Comparison of ENCODE assay signal across 8 cellular contexts in the genomic region with DNA sequence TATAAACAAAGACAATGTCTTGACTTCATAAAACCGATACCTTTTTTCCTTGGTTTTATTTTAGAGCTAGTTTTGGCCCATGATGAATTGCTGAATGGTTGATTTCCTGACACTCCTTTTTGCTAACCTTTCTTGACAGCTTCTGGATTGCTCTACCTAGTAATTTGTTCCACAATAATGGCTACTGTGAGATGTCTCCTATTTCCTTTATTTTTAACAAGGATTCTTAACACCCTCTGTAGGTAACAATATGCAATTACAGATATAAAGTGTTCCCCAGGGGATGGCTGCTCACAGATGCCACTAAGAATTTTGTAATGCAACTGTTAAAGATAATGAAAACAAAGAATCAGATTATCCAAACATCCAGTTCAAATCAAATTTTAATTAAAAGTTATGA.
DNase-seq lines count a peak whose midpoint lies in the region; TF ChIP-seq lines count a peak whose summit lies in the region.

No MANE protein-coding gene starts in this region.

- H3K4me1 ChIP-seq in hepatocyte (ENCODE audit: insufficient read depth): no peaks in the 10 kb centered on the region

- H4K20me1 ChIP-seq in hepatocyte (ENCODE audit: insufficient read depth, poor library complexity, severe bottlenecking): no peaks in the 10 kb centered on the region

- no peak for TF ChIP-seq POLR2A in lower leg skin (IDR thresholded peaks at IDR 0.05)

- H3K4me3 ChIP-seq in H7 (ENCODE audit: insufficient read depth, low read depth, low read length) (no peak overlapping the region), hepatocyte (no peak overlapping the region), lower leg skin (ENCODE audit: low read depth, poor library complexity, severe bottlenecking) (no peak overlapping the region)

- H3K27me3 ChIP-seq in H7 (ENCODE audit: control insufficient read depth, insufficient read depth, low read length) (no peaks in the 10 kb centered on the region), hepatocyte (no peaks in the 10 kb centered on the region)

- no peaks in the 10 kb centered on the region for H3K79me2 ChIP-seq in hepatocyte

- H3K9me3 ChIP-seq in hepatocyte (ENCODE audit: low read depth): no peaks in the 10 kb centered on the region

- 79% methylated on average over 1 of the region's 1 CpG for WGBS in hepatocyte (ENCODE audit: low lambda C conversion rate, missing lambda C conversion rate)
- WGBS in lower leg skin, 2 donors: 66 to 81% methylated on average over 1 of the region's 1 CpG

- peak; percentile 73 for TF ChIP-seq CTCF in VCaP (conservative IDR thresholded peaks at IDR 0.05)
- TF ChIP-seq CTCF in hepatocyte (IDR thresholded peaks at IDR 0.05; ENCODE audit: poor library complexity): peak; percentile 35
- TF ChIP-seq CTCF in lower leg skin (IDR thresholded peaks at IDR 0.05): no peak

- no peaks in the 10 kb centered on the region for H3K9me2 ChIP-seq in hepatocyte (replicated peaks; ENCODE audit: insufficient read depth)

- no peak overlapping the region for H3K4me2 ChIP-seq in hepatocyte

- intact Hi-C loops in lower leg skin (cut with DNase I; ENCODE audit: low total_unique reads): no loop called here

- H3K36me3 ChIP-seq in H7 (replicated peaks; ENCODE audit: control insufficient read depth, insufficient read depth, low read length) (no peaks in the 10 kb centered on the region), hepatocyte (replicated peaks; ENCODE audit: insufficient read depth, low read depth) (no peaks in the 10 kb centered on the region)

- no peak overlapping the region for H2AFZ ChIP-seq in hepatocyte

- DNase-seq in DMS153 treated with DMSO at 0.1 percent for 48 hours (lab: John Stamatoyannopoulos, UW; ENCODE audit: unreplicated experiment) (peak; percentile 73), H7 (peak; percentile 47), NCI-H1436 treated with DMSO at 0.1 percent for 48 hours (lab: John Stamatoyannopoulos, UW) (peak; percentile 66), hepatocyte (ENCODE audit: low spot score) (peak; percentile 26), superior temporal gyrus (ENCODE audit: extremely low spot score) (peak; percentile 16), OCI-M2 (lab: John Stamatoyannopoulos, UW; ENCODE audit: unreplicated experiment) (no peak), lower leg skin (ENCODE audit: low spot score in 2 of 2) (no peak)

- no peak overlapping the region for H3K27ac ChIP-seq in VCaP
- no peak overlapping the region for H3K27ac ChIP-seq in hepatocyte

Comparison
In these comparisons a context has a peak if more than half of its experiments do, and no peak if none do; other contexts are left out.
1. DNase-seq: peak in DMS153 treated with DMSO at 0.1 percent for 48 hours (single experiment), H7 (single experiment), NCI-H1436 treated with DMSO at 0.1 percent for 48 hours (single experiment), hepatocyte (single experiment) and superior temporal gyrus (single experiment); none in OCI-M2 (single experiment) and lower leg skin (0 of 2).
2. CTCF ChIP-seq: peak in VCaP (single experiment) and hepatocyte (single experiment); none in lower leg skin (0 of 3).